In the genomic region with DNA sequence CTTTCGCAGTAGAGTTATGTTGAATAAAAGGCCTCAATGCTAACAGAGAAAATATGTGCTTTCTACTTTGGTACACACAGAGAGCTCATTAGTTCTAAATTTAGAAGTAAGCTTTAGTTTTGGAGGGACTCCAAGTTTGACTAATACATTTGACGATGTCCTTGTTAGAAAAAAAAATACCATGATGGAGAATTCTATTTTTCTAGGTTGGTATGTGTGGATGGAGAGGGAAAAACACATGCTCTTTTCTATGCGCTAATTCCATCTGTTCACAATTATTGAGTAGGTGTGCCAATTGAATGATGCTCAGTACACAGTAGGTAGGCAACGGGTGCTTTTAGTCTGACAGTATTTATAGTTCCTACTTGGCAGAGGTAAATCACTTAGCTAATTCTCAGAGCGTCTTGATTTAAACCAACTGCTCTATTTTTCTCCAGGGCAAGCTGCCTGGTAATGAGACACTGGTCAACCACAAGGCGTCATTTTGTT, we compare ENCODE assay signal across 1 cellular context.
TF ChIP-seq lines count a peak whose summit lies in the region.

No MANE protein-coding gene starts in this region.

TF ChIP-seq in GM23338, 12 proteins besides CTCF, POLR2A, EP300 and RAD21:
- TF ChIP-seq, protein P1, sequence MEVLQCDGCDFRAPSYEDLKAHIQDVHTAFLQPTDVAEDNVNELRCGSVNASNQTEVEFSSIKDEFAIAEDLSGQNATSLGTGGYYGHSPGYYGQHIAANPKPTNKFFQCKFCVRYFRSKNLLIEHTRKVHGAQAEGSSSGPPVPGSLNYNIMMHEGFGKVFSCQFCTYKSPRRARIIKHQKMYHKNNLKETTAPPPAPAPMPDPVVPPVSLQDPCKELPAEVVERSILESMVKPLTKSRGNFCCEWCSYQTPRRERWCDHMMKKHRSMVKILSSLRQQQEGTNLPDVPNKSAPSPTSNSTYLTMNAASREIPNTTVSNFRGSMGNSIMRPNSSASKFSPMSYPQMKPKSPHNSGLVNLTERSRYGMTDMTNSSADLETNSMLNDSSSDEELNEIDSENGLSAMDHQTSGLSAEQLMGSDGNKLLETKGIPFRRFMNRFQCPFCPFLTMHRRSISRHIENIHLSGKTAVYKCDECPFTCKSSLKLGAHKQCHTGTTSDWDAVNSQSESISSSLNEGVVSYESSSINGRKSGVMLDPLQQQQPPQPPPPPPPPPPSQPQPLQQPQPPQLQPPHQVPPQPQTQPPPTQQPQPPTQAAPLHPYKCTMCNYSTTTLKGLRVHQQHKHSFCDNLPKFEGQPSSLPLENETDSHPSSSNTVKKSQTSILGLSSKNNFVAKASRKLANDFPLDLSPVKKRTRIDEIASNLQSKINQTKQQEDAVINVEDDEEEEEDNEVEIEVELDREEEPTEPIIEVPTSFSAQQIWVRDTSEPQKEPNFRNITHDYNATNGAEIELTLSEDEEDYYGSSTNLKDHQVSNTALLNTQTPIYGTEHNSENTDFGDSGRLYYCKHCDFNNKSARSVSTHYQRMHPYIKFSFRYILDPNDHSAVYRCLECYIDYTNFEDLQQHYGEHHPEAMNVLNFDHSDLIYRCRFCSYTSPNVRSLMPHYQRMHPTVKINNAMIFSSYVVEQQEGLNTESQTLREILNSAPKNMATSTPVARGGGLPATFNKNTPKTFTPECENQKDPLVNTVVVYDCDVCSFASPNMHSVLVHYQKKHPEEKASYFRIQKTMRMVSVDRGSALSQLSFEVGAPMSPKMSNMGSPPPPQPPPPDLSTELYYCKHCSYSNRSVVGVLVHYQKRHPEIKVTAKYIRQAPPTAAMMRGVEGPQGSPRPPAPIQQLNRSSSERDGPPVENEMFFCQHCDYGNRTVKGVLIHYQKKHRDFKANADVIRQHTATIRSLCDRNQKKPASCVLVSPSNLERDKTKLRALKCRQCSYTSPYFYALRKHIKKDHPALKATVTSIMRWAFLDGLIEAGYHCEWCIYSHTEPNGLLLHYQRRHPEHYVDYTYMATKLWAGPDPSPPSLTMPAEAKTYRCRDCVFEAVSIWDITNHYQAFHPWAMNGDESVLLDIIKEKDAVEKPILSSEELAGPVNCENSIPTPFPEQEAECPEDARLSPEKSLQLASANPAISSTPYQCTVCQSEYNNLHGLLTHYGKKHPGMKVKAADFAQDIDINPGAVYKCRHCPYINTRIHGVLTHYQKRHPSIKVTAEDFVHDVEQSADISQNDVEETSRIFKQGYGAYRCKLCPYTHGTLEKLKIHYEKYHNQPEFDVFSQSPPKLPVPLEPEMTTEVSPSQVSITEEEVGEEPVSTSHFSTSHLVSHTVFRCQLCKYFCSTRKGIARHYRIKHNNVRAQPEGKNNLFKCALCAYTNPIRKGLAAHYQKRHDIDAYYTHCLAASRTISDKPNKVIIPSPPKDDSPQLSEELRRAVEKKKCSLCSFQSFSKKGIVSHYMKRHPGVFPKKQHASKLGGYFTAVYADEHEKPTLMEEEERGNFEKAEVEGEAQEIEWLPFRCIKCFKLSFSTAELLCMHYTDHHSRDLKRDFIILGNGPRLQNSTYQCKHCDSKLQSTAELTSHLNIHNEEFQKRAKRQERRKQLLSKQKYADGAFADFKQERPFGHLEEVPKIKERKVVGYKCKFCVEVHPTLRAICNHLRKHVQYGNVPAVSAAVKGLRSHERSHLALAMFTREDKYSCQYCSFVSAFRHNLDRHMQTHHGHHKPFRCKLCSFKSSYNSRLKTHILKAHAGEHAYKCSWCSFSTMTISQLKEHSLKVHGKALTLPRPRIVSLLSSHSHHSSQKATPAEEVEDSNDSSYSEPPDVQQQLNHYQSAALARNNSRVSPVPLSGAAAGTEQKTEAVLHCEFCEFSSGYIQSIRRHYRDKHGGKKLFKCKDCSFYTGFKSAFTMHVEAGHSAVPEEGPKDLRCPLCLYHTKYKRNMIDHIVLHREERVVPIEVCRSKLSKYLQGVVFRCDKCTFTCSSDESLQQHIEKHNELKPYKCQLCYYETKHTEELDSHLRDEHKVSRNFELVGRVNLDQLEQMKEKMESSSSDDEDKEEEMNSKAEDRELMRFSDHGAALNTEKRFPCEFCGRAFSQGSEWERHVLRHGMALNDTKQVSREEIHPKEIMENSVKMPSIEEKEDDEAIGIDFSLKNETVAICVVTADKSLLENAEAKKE (CRISPR knock-in tag; IDR thresholded peaks at IDR 0.05), result no peak
- TF ChIP-seq EZH2phosphoT487 (IDR thresholded peaks at IDR 0.05; ENCODE audit: unreplicated experiment), result no peak
- no peak for TF ChIP-seq CREB1 (CRISPR knock-in tag; IDR thresholded peaks at IDR 0.05; ENCODE audit: low read depth)
- TF ChIP-seq, protein P2, sequence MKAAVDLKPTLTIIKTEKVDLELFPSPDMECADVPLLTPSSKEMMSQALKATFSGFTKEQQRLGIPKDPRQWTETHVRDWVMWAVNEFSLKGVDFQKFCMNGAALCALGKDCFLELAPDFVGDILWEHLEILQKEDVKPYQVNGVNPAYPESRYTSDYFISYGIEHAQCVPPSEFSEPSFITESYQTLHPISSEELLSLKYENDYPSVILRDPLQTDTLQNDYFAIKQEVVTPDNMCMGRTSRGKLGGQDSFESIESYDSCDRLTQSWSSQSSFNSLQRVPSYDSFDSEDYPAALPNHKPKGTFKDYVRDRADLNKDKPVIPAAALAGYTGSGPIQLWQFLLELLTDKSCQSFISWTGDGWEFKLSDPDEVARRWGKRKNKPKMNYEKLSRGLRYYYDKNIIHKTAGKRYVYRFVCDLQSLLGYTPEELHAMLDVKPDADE (IDR thresholded peaks at IDR 0.05), result no peak
- no peak for TF ChIP-seq JUNB (IDR thresholded peaks at IDR 0.05; ENCODE audit: unreplicated experiment)
- TF ChIP-seq, protein P3, sequence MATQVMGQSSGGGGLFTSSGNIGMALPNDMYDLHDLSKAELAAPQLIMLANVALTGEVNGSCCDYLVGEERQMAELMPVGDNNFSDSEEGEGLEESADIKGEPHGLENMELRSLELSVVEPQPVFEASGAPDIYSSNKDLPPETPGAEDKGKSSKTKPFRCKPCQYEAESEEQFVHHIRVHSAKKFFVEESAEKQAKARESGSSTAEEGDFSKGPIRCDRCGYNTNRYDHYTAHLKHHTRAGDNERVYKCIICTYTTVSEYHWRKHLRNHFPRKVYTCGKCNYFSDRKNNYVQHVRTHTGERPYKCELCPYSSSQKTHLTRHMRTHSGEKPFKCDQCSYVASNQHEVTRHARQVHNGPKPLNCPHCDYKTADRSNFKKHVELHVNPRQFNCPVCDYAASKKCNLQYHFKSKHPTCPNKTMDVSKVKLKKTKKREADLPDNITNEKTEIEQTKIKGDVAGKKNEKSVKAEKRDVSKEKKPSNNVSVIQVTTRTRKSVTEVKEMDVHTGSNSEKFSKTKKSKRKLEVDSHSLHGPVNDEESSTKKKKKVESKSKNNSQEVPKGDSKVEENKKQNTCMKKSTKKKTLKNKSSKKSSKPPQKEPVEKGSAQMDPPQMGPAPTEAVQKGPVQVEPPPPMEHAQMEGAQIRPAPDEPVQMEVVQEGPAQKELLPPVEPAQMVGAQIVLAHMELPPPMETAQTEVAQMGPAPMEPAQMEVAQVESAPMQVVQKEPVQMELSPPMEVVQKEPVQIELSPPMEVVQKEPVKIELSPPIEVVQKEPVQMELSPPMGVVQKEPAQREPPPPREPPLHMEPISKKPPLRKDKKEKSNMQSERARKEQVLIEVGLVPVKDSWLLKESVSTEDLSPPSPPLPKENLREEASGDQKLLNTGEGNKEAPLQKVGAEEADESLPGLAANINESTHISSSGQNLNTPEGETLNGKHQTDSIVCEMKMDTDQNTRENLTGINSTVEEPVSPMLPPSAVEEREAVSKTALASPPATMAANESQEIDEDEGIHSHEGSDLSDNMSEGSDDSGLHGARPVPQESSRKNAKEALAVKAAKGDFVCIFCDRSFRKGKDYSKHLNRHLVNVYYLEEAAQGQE (IDR thresholded peaks at IDR 0.05; ENCODE audit: unreplicated experiment), result no peak
- TF ChIP-seq EZH2 (IDR thresholded peaks at IDR 0.05; ENCODE audit: low read depth, unreplicated experiment), result no peak
- no peak for TF ChIP-seq POLR2AphosphoS5 (IDR thresholded peaks at IDR 0.05; ENCODE audit: low read depth)
- no peak for TF ChIP-seq ZNF331 (CRISPR knock-in tag; IDR thresholded peaks at IDR 0.05; ENCODE audit: low read depth)
- no peak for TF ChIP-seq NANOG (IDR thresholded peaks at IDR 0.05; ENCODE audit: borderline replicate concordance)
- TF ChIP-seq ZNF114 (CRISPR knock-in tag; IDR thresholded peaks at IDR 0.05), result no peak
- no peak for TF ChIP-seq STAT1 (IDR thresholded peaks at IDR 0.05; ENCODE audit: unreplicated experiment)
